ENCODE assay signal across 8 cellular contexts in genomic region chr1:26889580-26890466, GRCh38. TPM values are rescaled to one million over a fixed set of nuclear protein-coding genes. Genes with fewer than 3 reads are reported as not detected.
DNase-seq lines count a peak whose midpoint lies in the region; ATAC-seq lines count a peak whose summit lies in the region.

GPN2 (minus strand) TSS chr1:26890283; CDS start chr1:26890096, 187 bp downstream.

- H3K27ac ChIP-seq in epithelial cell of prostate = peak within 1 kb of the TSS; percentile 87

- ATAC-seq in GM19463 (IDR thresholded peaks at IDR 0.05; ENCODE audit: unreplicated experiment) = peak; percentile 85

- DNase-seq in COLO668 (lab: John Stamatoyannopoulos, UW; ENCODE audit: unreplicated experiment) (peak; percentile 94), HS-27A (ENCODE audit: low read depth) (peak; percentile 53), OCI-M1 (lab: John Stamatoyannopoulos, UW) (peak; percentile 90), activated T-cell treated with anti-CD3 and anti-CD28 coated beads for 48 hours (ENCODE audit: low read depth) (peak; percentile 74), epithelial cell of prostate (ENCODE audit: low read depth, low spot score) (no peak), mucosa of gallbladder (ENCODE audit: low spot score) (peak; percentile 76)
- DNase-seq in stimulated activated CD8-positive, alpha-beta memory T cell treated with anti-CD3 and anti-CD28 coated beads, Interleukin-4, amount 100 ng/mL, for 24 hours (ENCODE audit: low read depth) = peak; percentile 67

RNA-seq across cellular contexts. Expression of gene GPN2, which starts in this region (rescaled TPM):
- 31.5 TPM for total RNA-seq in mucosa of gallbladder
